19 cellular contexts compared by ENCODE assay signal in genomic region chr11:7671347-7671746, GRCh38. TPM values are rescaled to one million over a fixed set of nuclear protein-coding genes. Genes with fewer than 3 reads are reported as not detected.
DNase-seq lines count a peak whose midpoint lies in the region; ATAC-seq and TF ChIP-seq lines count a peak whose summit lies in the region.
"Had no signal": no experiment of that assay in that cellular context is flagged by ENCODE, and none has a peak within 500 bp of the region (broad histone marks: within the 10 kb centered on the region; RNA-seq: fewer than 3 reads in every experiment).

No MANE protein-coding gene starts in this region.

- ATAC-seq in GM19372 (IDR thresholded peaks at IDR 0.05; ENCODE audit: low read depth, unreplicated experiment) (peak; percentile 1), foreskin keratinocyte (peak; percentile 17)
- peak; percentile 6 to 12 for ATAC-seq in stimulated activated naive B cell treated with anti-CD40 and anti-IgM and Interleukin-4, amounts not matched to agents 10 μg/mL and 1 μg/mL and 100 μg/mL, for 72 hours (replicated peaks)
- ATAC-seq: lower lobe of right lung; natural killer cell treated with Interleukin-12 subunit alpha and Interleukin-12 subunit beta and Interleukin-15 and Interleukin-18, amount 100 ng/mL, for 72 hours; upper lobe of right lung had no signal

- TF ChIP-seq CTCF in PC-9 (conservative IDR thresholded peaks at IDR 0.05) (no peak), foreskin keratinocyte (conservative IDR thresholded peaks at IDR 0.05) (no peak)

- peaks cover 22 to 29% of the 10 kb centered on the region in 2 donors for H3K4me1 Mint-ChIP-seq in stimulated activated naive B cell treated with anti-CD40 and anti-IgM and Interleukin-4, amounts not matched to agents 10 μg/mL and 1 μg/mL and 100 μg/mL, for 72 hours

- DNase-seq in PC-9 (peak; percentile 38 to 43), foreskin keratinocyte (peak in 1 of 2 donors; percentile 32), NCI-H345 treated with DMSO at 0.1 percent for 48 hours (lab: John Stamatoyannopoulos, UW; ENCODE audit: unreplicated experiment) (no peak), NCI-H146 (lab: John Stamatoyannopoulos, UW) (no peak), OCI-M1 (lab: John Stamatoyannopoulos, UW) (no peak)
- DNase-seq in stimulated activated naive B cell treated with anti-CD40 and anti-IgM and Interleukin-4, amounts not matched to agents 10 μg/mL and 1 μg/mL and 100 μg/mL, for 72 hours, result no peak
- DNase-seq in stimulated activated CD4-positive, alpha-beta T cell treated with anti-CD3 and anti-CD28 coated beads, Interleukin-15, amount 100 ng/mL, for 24 hours, result no peak
- DNase-seq: activated naive CD8-positive, alpha-beta T cell treated with anti-CD3 and anti-CD28 coated beads, Interleukin-2, amount 10 ng/mL, durations not matched to agents 7 days and 5 days; lower lobe of right lung; NCI-H1436; NCI-H226; upper lobe of right lung had no signal

- intact Hi-C loops in PC-9 (cut with micrococcal nuclease; ENCODE audit: unreplicated experiment), result loop anchor here (5.0 kb wide), 1 partner anchor 159 kb away; the partner anchor contains the start of gene PPFIBP2

- POLR2A ChIA-PET in PC-9 (lab: Charles Lee; ENCODE audit: unreplicated experiment), result interaction anchor here (0.7 kb wide), 1 partner anchor 146 kb away, joined by 3 read pairs; no protein-coding TSS in a partner anchor

- no peaks in the 10 kb centered on the region for H3K36me3 ChIP-seq in PC-9 (ENCODE audit: low read depth)
- H3K36me3 ChIP-seq: lower lobe of right lung, upper lobe of right lung had no signal

- H3K9me2 ChIP-seq in PC-9 (ENCODE audit: insufficient read depth), result no peaks in the 10 kb centered on the region

- H3K4me3 ChIP-seq in PC-9, result no peak overlapping the region
- H3K4me3 ChIP-seq: lower lobe of right lung, right atrium auricular region, upper lobe of right lung had no signal

- H3F3A ChIP-seq in PC-9 (ENCODE audit: insufficient read depth, low read depth), result no peaks in the 10 kb centered on the region

- BruUV-seq in PC-9 (replicated peaks; lab: Mats Ljungman, UMichigan), result no TSS peak

- peaks cover 0 to 14% of the 10 kb centered on the region in 2 donors for H3K36me3 Mint-ChIP-seq in stimulated activated naive B cell treated with anti-CD40 and anti-IgM and Interleukin-4, amounts not matched to agents 10 μg/mL and 1 μg/mL and 100 μg/mL, for 72 hours
- H3K36me3 Mint-ChIP-seq: activated naive CD8-positive, alpha-beta T cell treated with anti-CD3 and anti-CD28 coated beads, Interleukin-2, amount 10 ng/mL, durations not matched to agents 7 days and 5 days; natural killer cell treated with Interleukin-12 subunit alpha and Interleukin-12 subunit beta and Interleukin-15 and Interleukin-18, amount 100 ng/mL, for 72 hours had no signal

- H3K9me3 Mint-ChIP-seq in stimulated activated naive B cell treated with anti-CD40 and anti-IgM and Interleukin-4, amounts not matched to agents 10 μg/mL and 1 μg/mL and 100 μg/mL, for 72 hours, result peaks cover 0 to under 1% of the 10 kb centered on the region in 2 donors
- H3K9me3 Mint-ChIP-seq: activated naive CD8-positive, alpha-beta T cell treated with anti-CD3 and anti-CD28 coated beads, Interleukin-2, amount 10 ng/mL, durations not matched to agents 7 days and 5 days; natural killer cell treated with Interleukin-12 subunit alpha and Interleukin-12 subunit beta and Interleukin-15 and Interleukin-18, amount 100 ng/mL, for 72 hours had no signal

- H3K4me2 ChIP-seq in PC-9, result no peak overlapping the region

- H3K27me3 Mint-ChIP-seq in stimulated activated naive B cell treated with anti-CD40 and anti-IgM and Interleukin-4, amounts not matched to agents 10 μg/mL and 1 μg/mL and 100 μg/mL, for 72 hours, result peaks cover 31 to 55% of the 10 kb centered on the region in 2 donors

- H3K27me3 ChIP-seq in PC-9 (ENCODE audit: insufficient read depth, low read depth), result no peaks in the 10 kb centered on the region
- H3K27me3 ChIP-seq in foreskin keratinocyte, result no peaks in the 10 kb centered on the region
- H3K27me3 ChIP-seq: right atrium auricular region, upper lobe of right lung had no signal

- no peaks in the 10 kb centered on the region for H3K79me2 ChIP-seq in PC-9 (ENCODE audit: low read depth)

- no peaks in the 10 kb centered on the region for H3K9me3 ChIP-seq in PC-9 (ENCODE audit: insufficient read depth, low read depth)
- H3K9me3 ChIP-seq: lower lobe of right lung, right atrium auricular region, upper lobe of right lung had no signal

- CTCF ChIA-PET in PC-9 (lab: Charles Lee), result interaction anchor here (0.6 to 0.9 kb wide), 2 partner anchors 19 to 96 kb away, joined by 3 read pairs; no protein-coding TSS in a partner anchor

- H3K27ac ChIP-seq in PC-9 (no peak overlapping the region), foreskin keratinocyte (peak overlapping the region; percentile 56)
- H3K27ac ChIP-seq: HL-60, lower lobe of right lung, right atrium auricular region, upper lobe of right lung had no signal

- no peak overlapping the region for H2AFZ ChIP-seq in PC-9

- no peaks in the 10 kb centered on the region for H4K20me1 ChIP-seq in PC-9 (ENCODE audit: insufficient read depth)

- H3K4me1 ChIP-seq in PC-9 (replicated peaks; ENCODE audit: insufficient read depth), result no peaks in the 10 kb centered on the region
- H3K4me1 ChIP-seq in foreskin keratinocyte, result peaks cover 5% of the 10 kb centered on the region

- H3K4me3 Mint-ChIP-seq in stimulated activated naive B cell treated with anti-CD40 and anti-IgM and Interleukin-4, amounts not matched to agents 10 μg/mL and 1 μg/mL and 100 μg/mL, for 72 hours, result no peak overlapping the region
- H3K4me3 Mint-ChIP-seq: activated naive CD8-positive, alpha-beta T cell treated with anti-CD3 and anti-CD28 coated beads, Interleukin-2, amount 10 ng/mL, durations not matched to agents 7 days and 5 days; natural killer cell treated with Interleukin-12 subunit alpha and Interleukin-12 subunit beta and Interleukin-15 and Interleukin-18, amount 100 ng/mL, for 72 hours had no signal

- no peak overlapping the region for H3K27ac Mint-ChIP-seq in stimulated activated naive B cell treated with anti-CD40 and anti-IgM and Interleukin-4, amounts not matched to agents 10 μg/mL and 1 μg/mL and 100 μg/mL, for 72 hours
- H3K27ac Mint-ChIP-seq: activated naive CD8-positive, alpha-beta T cell treated with anti-CD3 and anti-CD28 coated beads, Interleukin-2, amount 10 ng/mL, durations not matched to agents 7 days and 5 days; natural killer cell treated with Interleukin-12 subunit alpha and Interleukin-12 subunit beta and Interleukin-15 and Interleukin-18, amount 100 ng/mL, for 72 hours had no signal

RNA-seq across cellular contexts. Expression of gene CYB5R2, which starts 2.0 kb away (rescaled TPM):
- total RNA-seq in PC-9 (2021) (13.2 and 16.7 TPM in 2 replicates), foreskin keratinocyte (28.8 and 46.3 TPM in 2 replicates)
- polyA plus RNA-seq in foreskin keratinocyte, result 36.0 and 55.5 TPM in 2 replicates

RNA-seq across cellular contexts. Expression of gene OVCH2, which starts 34.9 kb away (rescaled TPM):
- total RNA-seq in PC-9 (2021), result 4.8 and 5.3 TPM in 2 replicates
- total RNA-seq in foreskin keratinocyte, result 0.95 and 3.1 TPM in 2 replicates
- polyA plus RNA-seq in foreskin keratinocyte, result 0.13 and 0.21 TPM in 2 replicates
- total RNA-seq: activated naive CD8-positive, alpha-beta T cell treated with anti-CD3 and anti-CD28 coated beads, Interleukin-2, amount 10 ng/mL, durations not matched to agents 7 days and 5 days; cardiac septum; frontal cortex; natural killer cell treated with Interleukin-12 subunit alpha and Interleukin-12 subunit beta and Interleukin-15 and Interleukin-18, amount 100 ng/mL, for 72 hours; right atrium auricular region; SK-MEL-5 had no signal

Comparison
In these comparisons a context has a peak if more than half of its experiments do, and no peak if none do; other contexts are left out.
1. DNase-seq: peak in PC-9 (2 of 2); none in stimulated activated naive B cell treated with anti-CD40 and anti-IgM and Interleukin-4, amounts not matched to agents 10 μg/mL and 1 μg/mL and 100 μg/mL, for 72 hours (single experiment), stimulated activated CD4-positive, alpha-beta T cell treated with anti-CD3 and anti-CD28 coated beads, Interleukin-15, amount 100 ng/mL, for 24 hours (single experiment), NCI-H345 treated with DMSO at 0.1 percent for 48 hours (single experiment), NCI-H146 (single experiment) and OCI-M1 (single experiment).
2. Peak in every context shown above with its lines, with median percentiles within 50 percentile points of each other: ATAC-seq.